Comparison of ENCODE assay signal across 8 cellular contexts in genomic region chr11:76626921-76627391, GRCh38. TPM values are rescaled to one million over a fixed set of nuclear protein-coding genes. Genes with fewer than 3 reads are reported as not detected.
DNase-seq lines count a peak whose midpoint lies in the region; ATAC-seq and TF ChIP-seq lines count a peak whose summit lies in the region.

No MANE protein-coding gene starts in this region.

- H3K36me3 ChIP-seq in esophagus muscularis mucosa (no peaks in the 10 kb centered on the region), lower lobe of right lung (no peaks in the 10 kb centered on the region)

- H3K9me3 ChIP-seq in esophagus muscularis mucosa (peaks cover 0 to 11% (median 11%) of the 10 kb centered on the region in 4 donors), lower lobe of right lung (no peaks in the 10 kb centered on the region)

- ATAC-seq in GM21576 (IDR thresholded peaks at IDR 0.05; ENCODE audit: unreplicated experiment) (peak; percentile 80), lower lobe of right lung (no peak)

- peaks cover 8% of the 10 kb centered on the region for H3K27me3 Mint-ChIP-seq in activated T-helper 1 cell treated with anti-CD3 and anti-CD28 coated beads, Interleukin-12 subunit alpha, Interleukin-12 subunit beta, Interleukin-2, Interleukin-4 antibody, amounts not matched to agents 30 ng/mL and 10 ng/mL and 1 ng/mL, durations not matched to agents 14 hours and 24 hours and 36 hours (ENCODE audit: insufficient read depth)

- intact Hi-C loops in activated T-helper 1 cell treated with anti-CD3 and anti-CD28 coated beads, Interleukin-12 subunit alpha, Interleukin-12 subunit beta, Interleukin-2, Interleukin-4 antibody, amounts not matched to agents 30 ng/mL and 10 ng/mL and 1 ng/mL, durations not matched to agents 14 hours and 24 hours and 36 hours (cut with micrococcal nuclease), result loop anchor here (1.0 to 10.0 kb wide), 4 partner anchors 39 to 392 kb away; partner anchors contain the start of gene LRRC32
- intact Hi-C loops in esophagus muscularis mucosa (cut with DNase I) (no loop called here), lower lobe of right lung (cut with DNase I) (no loop called here)

- WGBS in esophagus muscularis mucosa, result 78% methylated on average over 5 of the region's 6 CpGs

- H3K4me3 Mint-ChIP-seq in activated T-helper 1 cell treated with anti-CD3 and anti-CD28 coated beads, Interleukin-12 subunit alpha, Interleukin-12 subunit beta, Interleukin-2, Interleukin-4 antibody, amounts not matched to agents 30 ng/mL and 10 ng/mL and 1 ng/mL, durations not matched to agents 14 hours and 24 hours and 36 hours, result peak overlapping the region; percentile 20

- peaks cover 16% of the 10 kb centered on the region for H3K9me3 Mint-ChIP-seq in activated T-helper 1 cell treated with anti-CD3 and anti-CD28 coated beads, Interleukin-12 subunit alpha, Interleukin-12 subunit beta, Interleukin-2, Interleukin-4 antibody, amounts not matched to agents 30 ng/mL and 10 ng/mL and 1 ng/mL, durations not matched to agents 14 hours and 24 hours and 36 hours

- in situ Hi-C loops in GM13976 (cut with MboI; ENCODE audit: low sequenced_read_pairs, unreplicated experiment) (no loop called here), KBM-7 (cut with MboI; ENCODE audit: low pct_unique_long_range_greater_than_20kb, low sequenced_read_pairs) (no loop called here)

- H3K4me1 ChIP-seq in esophagus muscularis mucosa (peaks cover 20 to 31% (median 25%) of the 10 kb centered on the region in 4 donors), lower lobe of right lung (peaks cover 39% of the 10 kb centered on the region)

- no peaks in the 10 kb centered on the region for H3K27me3 ChIP-seq in esophagus muscularis mucosa
- no peaks in the 10 kb centered on the region for H3K27me3 ChIP-seq in lower lobe of right lung (ENCODE audit: low read depth)

- H3K27ac ChIP-seq in esophagus muscularis mucosa (replicated peaks in 1 of 4) (no peak overlapping the region), lower lobe of right lung (no peak overlapping the region)

- peaks cover 44% of the 10 kb centered on the region for H3K4me1 Mint-ChIP-seq in activated T-helper 1 cell treated with anti-CD3 and anti-CD28 coated beads, Interleukin-12 subunit alpha, Interleukin-12 subunit beta, Interleukin-2, Interleukin-4 antibody, amounts not matched to agents 30 ng/mL and 10 ng/mL and 1 ng/mL, durations not matched to agents 14 hours and 24 hours and 36 hours (ENCODE audit: low read depth)

- DNase-seq in GM13976 (ENCODE audit: low spot score), result peak; percentile 63
- DNase-seq in KBM-7, result peak; percentile 96
- DNase-seq in activated T-helper 1 cell treated with anti-CD3 and anti-CD28 coated beads, Interleukin-12 subunit alpha, Interleukin-12 subunit beta, Interleukin-2, Interleukin-4 antibody, amounts not matched to agents 30 ng/mL and 10 ng/mL and 1 ng/mL, durations not matched to agents 14 hours and 24 hours and 36 hours (ENCODE audit: low spot score), result peak; percentile 72
- DNase-seq in stimulated activated CD4-positive, alpha-beta T cell treated with anti-CD3 and anti-CD28 coated beads, TNF-alpha, amount 100 ng/mL, for 24 hours (ENCODE audit: low read depth in 3 of 3), result peak in 2 of 3 experiments; percentile 11 to 63
- no peak for DNase-seq in esophagus muscularis mucosa (ENCODE audit: extremely low spot score)
- no peak for DNase-seq in lower lobe of right lung
- no peak for DNase-seq in Ammon's horn (ENCODE audit: low spot score)

- peak overlapping the region; percentile 92 for H3K27ac Mint-ChIP-seq in activated T-helper 1 cell treated with anti-CD3 and anti-CD28 coated beads, Interleukin-12 subunit alpha, Interleukin-12 subunit beta, Interleukin-2, Interleukin-4 antibody, amounts not matched to agents 30 ng/mL and 10 ng/mL and 1 ng/mL, durations not matched to agents 14 hours and 24 hours and 36 hours

- H3K36me3 Mint-ChIP-seq in activated T-helper 1 cell treated with anti-CD3 and anti-CD28 coated beads, Interleukin-12 subunit alpha, Interleukin-12 subunit beta, Interleukin-2, Interleukin-4 antibody, amounts not matched to agents 30 ng/mL and 10 ng/mL and 1 ng/mL, durations not matched to agents 14 hours and 24 hours and 36 hours (ENCODE audit: low read depth), result peaks cover 8% of the 10 kb centered on the region

- TF ChIP-seq CTCF in GM13976 (IDR thresholded peaks at IDR 0.05; ENCODE audit: borderline replicate concordance, control extremely low read depth, extremely low read depth, insufficient read depth, missing control alignments), result no peak
- no peak for TF ChIP-seq CTCF in esophagus muscularis mucosa (IDR thresholded peaks at IDR 0.05)
- TF ChIP-seq CTCF in lower lobe of right lung (IDR thresholded peaks at IDR 0.05), result no peak

- TF ChIP-seq POLR2A in esophagus muscularis mucosa (IDR thresholded peaks at IDR 0.05; ENCODE audit: low read depth), result no peak

- no peak overlapping the region for H3K4me3 ChIP-seq in esophagus muscularis mucosa
- no peak overlapping the region for H3K4me3 ChIP-seq in lower lobe of right lung

- TF ChIP-seq EP300 in esophagus muscularis mucosa (IDR thresholded peaks at IDR 0.05), result no peak

RNA-seq across cellular contexts. Expression of gene LRRC32, which starts 43.6 kb away (rescaled TPM):
- total RNA-seq in activated T-helper 1 cell treated with anti-CD3 and anti-CD28 coated beads, Interleukin-12 subunit alpha, Interleukin-12 subunit beta, Interleukin-2, Interleukin-4 antibody, amounts not matched to agents 30 ng/mL and 10 ng/mL and 1 ng/mL, durations not matched to agents 14 hours and 24 hours and 36 hours, result 5.5 and 5.7 TPM in 2 replicates
- total RNA-seq in esophagus muscularis mucosa (10 to 100 TPM; 19.1 to 87.5 (median 45.3) TPM), lower lobe of right lung (121 TPM)

Comparison
In these comparisons a context has a peak if more than half of its experiments do, and no peak if none do; other contexts are left out.
1. DNase-seq: peak in GM13976 (single experiment), KBM-7 (single experiment), activated T-helper 1 cell treated with anti-CD3 and anti-CD28 coated beads, Interleukin-12 subunit alpha, Interleukin-12 subunit beta, Interleukin-2, Interleukin-4 antibody, amounts not matched to agents 30 ng/mL and 10 ng/mL and 1 ng/mL, durations not matched to agents 14 hours and 24 hours and 36 hours (single experiment) and stimulated activated CD4-positive, alpha-beta T cell treated with anti-CD3 and anti-CD28 coated beads, TNF-alpha, amount 100 ng/mL, for 24 hours (2 of 3); none in esophagus muscularis mucosa (single experiment), lower lobe of right lung (single experiment) and Ammon's horn (single experiment).